13 cellular contexts compared by ENCODE assay signal in the genomic region with DNA sequence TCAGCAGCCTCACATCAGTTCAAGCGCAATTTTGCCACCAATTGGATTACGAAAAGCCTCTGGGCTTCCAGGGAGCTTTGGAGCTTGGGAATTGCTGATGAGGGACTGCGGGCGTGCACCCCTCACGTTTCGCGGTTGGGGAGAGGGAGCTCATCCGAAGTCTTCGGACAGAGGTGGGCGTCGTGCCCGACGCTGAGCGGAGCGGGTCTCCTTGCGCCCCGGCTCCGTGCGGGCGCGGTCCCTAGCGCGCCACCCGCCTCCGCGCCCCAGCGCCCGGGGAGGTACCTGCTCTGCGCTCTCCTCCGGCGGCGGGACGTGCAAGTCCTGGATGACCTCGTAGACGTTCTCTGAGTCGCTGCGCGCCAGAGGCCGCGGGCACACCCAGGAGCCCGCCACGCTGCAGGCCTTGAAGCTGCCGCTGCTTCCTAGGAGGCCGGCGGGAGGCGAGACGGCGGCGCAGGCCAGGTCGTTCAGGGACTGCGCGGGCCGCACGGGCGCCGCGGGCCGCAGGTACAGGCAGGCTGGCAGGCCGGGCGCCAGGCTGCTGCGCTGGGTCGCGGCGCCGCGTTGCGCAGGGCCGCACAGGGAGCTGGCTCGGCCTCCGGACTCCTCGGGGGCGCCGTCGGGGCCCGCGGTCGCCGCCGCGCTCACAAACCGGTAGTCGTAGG. TPM values are rescaled to one million over a fixed set of nuclear protein-coding genes. Genes with fewer than 3 reads are reported as not detected.
DNase-seq lines count a peak whose midpoint lies in the region; ATAC-seq and TF ChIP-seq lines count a peak whose summit lies in the region.
"Had no signal": no experiment of that assay in that cellular context is flagged by ENCODE, and none has a peak within 500 bp of the region (broad histone marks: within the 10 kb centered on the region; RNA-seq: fewer than 3 reads in every experiment).

No MANE protein-coding gene starts in this region.

- H3K79me2 ChIP-seq in KMS-11 (ENCODE audit: insufficient read depth, low read depth): no peaks in the 10 kb centered on the region
- H3K79me2 ChIP-seq in neural progenitor cell (ENCODE audit: low read depth): no peaks in the 10 kb centered on the region

- no peak for TF ChIP-seq CTCF in CD8-positive, alpha-beta T cell (IDR thresholded peaks at IDR 0.05)
- TF ChIP-seq CTCF in KMS-11 (conservative IDR thresholded peaks at IDR 0.05; ENCODE audit: low read depth, low read length) (no peak), endodermal cell (conservative IDR thresholded peaks at IDR 0.05) (no peak), neural progenitor cell (IDR thresholded peaks at IDR 0.05) (no peak), uterus (IDR thresholded peaks at IDR 0.05) (no peak), testis (IDR thresholded peaks at IDR 0.05) (no peak)

- no peaks in the 10 kb centered on the region for H3K36me3 Mint-ChIP-seq in CD8-positive, alpha-beta T cell
- no peaks in the 10 kb centered on the region for H3K36me3 Mint-ChIP-seq in endodermal cell (ENCODE audit: low read depth)
- H3K36me3 Mint-ChIP-seq in neural progenitor cell: no peaks in the 10 kb centered on the region

- H3K4me1 Mint-ChIP-seq in CD8-positive, alpha-beta T cell (ENCODE audit: low read depth): peaks cover 23% of the 10 kb centered on the region
- peaks cover 14% of the 10 kb centered on the region for H3K4me1 Mint-ChIP-seq in endodermal cell
- H3K4me1 Mint-ChIP-seq in neural progenitor cell: peaks cover 24% of the 10 kb centered on the region

- H3F3A ChIP-seq in neural progenitor cell (ENCODE audit: low read depth): peaks cover 29% of the 10 kb centered on the region

- no peak overlapping the region for H3K27ac ChIP-seq in CD8-positive, alpha-beta T cell (ENCODE audit: low read depth, low read length)
- H3K27ac ChIP-seq in KMS-11: no peak overlapping the region
- no peak overlapping the region for H3K27ac ChIP-seq in endodermal cell (ENCODE audit: low read depth, low read length)
- H3K27ac ChIP-seq in neural progenitor cell: no peak overlapping the region
- H3K27ac ChIP-seq in uterus: no peak overlapping the region
- H3K27ac ChIP-seq in testis: no peak overlapping the region

- H3K27me3 ChIP-seq in CD8-positive, alpha-beta T cell (ENCODE audit: insufficient read depth, low read length): no peaks in the 10 kb centered on the region
- H3K27me3 ChIP-seq in KMS-11 (ENCODE audit: insufficient read depth, low read depth) (no peaks in the 10 kb centered on the region), endodermal cell (ENCODE audit: control insufficient read depth, insufficient read depth, low read length, poor library complexity, severe bottlenecking) (peaks cover 71% of the 10 kb centered on the region), neural progenitor cell (peaks cover 87% of the 10 kb centered on the region), uterus (peaks cover 11 to 23% of the 10 kb centered on the region in 2 donors), testis (no peaks in the 10 kb centered on the region)

- CTCF ChIA-PET in CD8-positive, alpha-beta T cell (lab: Charles Lee): interaction anchor here (1.1 to 1.8 kb wide), 3 partner anchors 18 to 45 kb away, joined by 3 to 5 read pairs (median 4); no protein-coding TSS in a partner anchor

- H3K4me2 ChIP-seq in KMS-11: peak overlapping the region; percentile 77
- H3K4me2 ChIP-seq in neural progenitor cell: peak overlapping the region; percentile 98

- DNase-seq in CD8-positive, alpha-beta T cell: no peak
- peak; percentile 90 for DNase-seq in endodermal cell
- DNase-seq in neural progenitor cell (ENCODE audit: low spot score): peak; percentile 69
- DNase-seq in NCI-H2196 (lab: John Stamatoyannopoulos, UW; ENCODE audit: unreplicated experiment): no peak
- no peak for DNase-seq in uterus
- DNase-seq in testis: no peak
- DNase-seq: activated CD8-positive, alpha-beta memory T cell treated with anti-CD3 and anti-CD28 coated beads, Interleukin-2, amount 50 U/mL, for 4 hours; DMS153; hippocampal formation; NCI-H1694 treated with DMSO at 0.1 percent for 48 hours had no signal

- peaks cover 20% of the 10 kb centered on the region for H3K4me1 ChIP-seq in CD8-positive, alpha-beta T cell (ENCODE audit: insufficient read depth, low read length)
- H3K4me1 ChIP-seq in KMS-11 (ENCODE audit: low read depth, poor library complexity, severe bottlenecking) (peaks cover 46% of the 10 kb centered on the region), endodermal cell (ENCODE audit: control insufficient read depth, insufficient read depth, low read length) (peaks cover 4% of the 10 kb centered on the region), neural progenitor cell (peaks cover 19% of the 10 kb centered on the region), uterus (peaks cover 0 to 32% of the 10 kb centered on the region in 2 donors), testis (peaks cover 25% of the 10 kb centered on the region)

- peak overlapping the region; percentile 66 for H3K4me3 Mint-ChIP-seq in CD8-positive, alpha-beta T cell
- H3K4me3 Mint-ChIP-seq in endodermal cell (peak overlapping the region; percentile 37), neural progenitor cell (peak overlapping the region; percentile 65)

- intact Hi-C loops in CD8-positive, alpha-beta T cell (cut with DNase I, micrococcal nuclease): loop anchor here in 1 of 2 experiments (2.0 to 5.0 kb wide), 2 partner anchors 21 to 163 kb away; no protein-coding TSS in a partner anchor
- intact Hi-C loops in uterus (cut with DNase I; ENCODE audit: low total_unique reads): no loop called here
- intact Hi-C loops in testis (cut with DNase I; ENCODE audit: low total_unique reads): no loop called here

- no peak for TF ChIP-seq POLR2A in uterus (IDR thresholded peaks at IDR 0.05)
- TF ChIP-seq POLR2A in testis (IDR thresholded peaks at IDR 0.05): no peak

- POLR2A ChIA-PET in CD8-positive, alpha-beta T cell (lab: Charles Lee): no interaction called here

- H3K4me3 ChIP-seq in CD8-positive, alpha-beta T cell (ENCODE audit: low read depth, low read length): no peak overlapping the region
- H3K4me3 ChIP-seq in KMS-11 (IDR thresholded peaks at IDR 0.05; ENCODE audit: insufficient read depth, low read depth, low read length) (no peak overlapping the region), endodermal cell (ENCODE audit: low read length) (no peak overlapping the region), neural progenitor cell (peak overlapping the region; percentile 61), uterus (no peak overlapping the region), testis (peak overlapping the region in 1 of 2 donors; percentile 36)

- H3K9me3 Mint-ChIP-seq in CD8-positive, alpha-beta T cell: no peaks in the 10 kb centered on the region
- H3K9me3 Mint-ChIP-seq in endodermal cell (no peaks in the 10 kb centered on the region), neural progenitor cell (no peaks in the 10 kb centered on the region)

- H3K9ac ChIP-seq in KMS-11: no peak overlapping the region
- no peak overlapping the region for H3K9ac ChIP-seq in endodermal cell (ENCODE audit: extremely low read depth, low read length, poor library complexity, severe bottlenecking)
- no peak overlapping the region for H3K9ac ChIP-seq in neural progenitor cell

- 3 to 9% methylated on average over 44 to 82 of the region's 82 CpGs for WGBS in endodermal cell (ENCODE audit: insufficient coverage in 1 of 2, insufficient read length in 1 of 2), 2 experiments
- 23 to 37% methylated on average over 7 to 22 of the region's 82 CpGs for WGBS in testis, 2 donors

- no peaks in the 10 kb centered on the region for H3K27me3 Mint-ChIP-seq in CD8-positive, alpha-beta T cell (ENCODE audit: low read depth)
- peaks cover 69% of the 10 kb centered on the region for H3K27me3 Mint-ChIP-seq in endodermal cell (ENCODE audit: insufficient read depth)
- peaks cover 47% of the 10 kb centered on the region for H3K27me3 Mint-ChIP-seq in neural progenitor cell (ENCODE audit: insufficient read depth, low read depth)

- no peak overlapping the region for H3K27ac Mint-ChIP-seq in CD8-positive, alpha-beta T cell
- H3K27ac Mint-ChIP-seq in endodermal cell (no peak overlapping the region), neural progenitor cell (no peak overlapping the region)

- H4K20me1 ChIP-seq in KMS-11 (ENCODE audit: insufficient read depth): no peaks in the 10 kb centered on the region
- H4K20me1 ChIP-seq in neural progenitor cell (ENCODE audit: low read depth): peaks cover 31% of the 10 kb centered on the region

- H2AFZ ChIP-seq in KMS-11 (ENCODE audit: low read depth) (no peak overlapping the region), neural progenitor cell (replicated peaks) (peak overlapping the region; percentile 76)

- ATAC-seq in CD8-positive, alpha-beta T cell: no peak
- ATAC-seq in HG03039 (IDR thresholded peaks at IDR 0.05; ENCODE audit: unreplicated experiment): no peak
- ATAC-seq: HCT116 had no signal

- no peaks in the 10 kb centered on the region for H3K36me3 ChIP-seq in CD8-positive, alpha-beta T cell (ENCODE audit: insufficient read depth, low read length)
- H3K36me3 ChIP-seq in KMS-11 (ENCODE audit: insufficient read depth) (no peaks in the 10 kb centered on the region), endodermal cell (ENCODE audit: control insufficient read depth, insufficient read depth, low read length) (no peaks in the 10 kb centered on the region), neural progenitor cell (no peaks in the 10 kb centered on the region), uterus (no peaks in the 10 kb centered on the region), testis (ENCODE audit: low read depth, missing control alignments) (no peaks in the 10 kb centered on the region)

- H3K9me3 ChIP-seq in CD8-positive, alpha-beta T cell (ENCODE audit: low read length): no peaks in the 10 kb centered on the region
- H3K9me3 ChIP-seq in endodermal cell (ENCODE audit: control insufficient read depth, low read length): no peaks in the 10 kb centered on the region
- no peaks in the 10 kb centered on the region for H3K9me3 ChIP-seq in neural progenitor cell (ENCODE audit: low read depth)
- no peaks in the 10 kb centered on the region for H3K9me3 ChIP-seq in uterus
- no peaks in the 10 kb centered on the region for H3K9me3 ChIP-seq in testis

RNA-seq across cellular contexts. Expression of a gene that starts 3.2 kb away (rescaled TPM):
- 10 to 100 TPM; 31.3 to 37.6 TPM for total RNA-seq in CD8-positive, alpha-beta T cell
- 10 to 100 TPM; 16.4 to 20.6 TPM for total RNA-seq in endodermal cell
- 2.5 TPM for polyA plus RNA-seq in endodermal cell (2013, experiment 1 of 2)
- polyA plus RNA-seq in endodermal cell (2013, experiment 2 of 2): 3.8 TPM
- total RNA-seq in neural progenitor cell (ENCODE audit: low replicate concordance): 1.0 and 3.0 TPM in 2 replicates
- total RNA-seq in uterus: 10 to 100 TPM in 3 of 4 donors, 1 to 10 TPM in 1; 9.4 to 36.6 (median 16.0) TPM
- 10 to 100 TPM; 21.4 to 22.8 TPM for total RNA-seq in testis
- 17.7 TPM for polyA plus RNA-seq in testis (ENCODE audit: insufficient read depth, low read depth, low replicate concordance)

Comparison
In these comparisons a context has a peak if more than half of its experiments do, and no peak if none do; other contexts are left out.
1. DNase-seq: peak in endodermal cell (single experiment) and neural progenitor cell (single experiment); none in CD8-positive, alpha-beta T cell (0 of 7), NCI-H2196 (single experiment), uterus (0 of 2) and testis (single experiment).
2. Peak in every context shown above with its lines, with median percentiles within 50 percentile points of each other: H3K4me3 Mint-ChIP-seq.